ENCODE assay signal across 22 cellular contexts in genomic region chr4:8869002-8869878, GRCh38. TPM values are rescaled to one million over a fixed set of nuclear protein-coding genes. Genes with fewer than 3 reads are reported as not detected.
DNase-seq lines count a peak whose midpoint lies in the region; ATAC-seq, FAIRE-seq and TF ChIP-seq lines count a peak whose summit lies in the region.
"Had no signal": no experiment of that assay in that cellular context is flagged by ENCODE, and none has a peak within 500 bp of the region (broad histone marks: within the 10 kb centered on the region; RNA-seq: fewer than 3 reads in every experiment).

No MANE protein-coding gene starts in this region.

- H3K27ac ChIP-seq in astrocyte (ENCODE audit: low read depth, low read length) (no peak overlapping the region), PC-9 (no peak overlapping the region)
- H3K27ac ChIP-seq: GM23248, SJCRH30 had no signal

- no peaks in the 10 kb centered on the region for H3K9me2 ChIP-seq in PC-9 (ENCODE audit: insufficient read depth)

- H3K9me3 Mint-ChIP-seq in activated naive CD8-positive, alpha-beta T cell treated with anti-CD3 and anti-CD28 coated beads, Interleukin-2, amount 50 U/mL, for 24 hours = no peaks in the 10 kb centered on the region
- no peaks in the 10 kb centered on the region for H3K9me3 Mint-ChIP-seq in activated naive CD8-positive, alpha-beta T cell treated with anti-CD3 and anti-CD28 coated beads for 36 hours
- H3K9me3 Mint-ChIP-seq in astrocyte (ENCODE audit: unreplicated experiment) = peaks cover 13% of the 10 kb centered on the region
- no peaks in the 10 kb centered on the region for H3K9me3 Mint-ChIP-seq in neural crest cell

- peak overlapping the region; percentile 26 for H3K27ac Mint-ChIP-seq in activated naive CD8-positive, alpha-beta T cell treated with anti-CD3 and anti-CD28 coated beads, Interleukin-2, amount 50 U/mL, for 24 hours
- H3K27ac Mint-ChIP-seq in activated naive CD8-positive, alpha-beta T cell treated with anti-CD3 and anti-CD28 coated beads for 36 hours = no peak overlapping the region
- peak overlapping the region; percentile 37 for H3K27ac Mint-ChIP-seq in astrocyte (ENCODE audit: unreplicated experiment)
- H3K27ac Mint-ChIP-seq in neural crest cell (ENCODE audit: unreplicated experiment) = no peak overlapping the region
- H3K27ac Mint-ChIP-seq: CD4-positive, CD25-positive, alpha-beta regulatory T cell had no signal

- no peaks in the 10 kb centered on the region for H3K4me1 ChIP-seq in astrocyte (ENCODE audit: insufficient read depth, low read length)
- no peaks in the 10 kb centered on the region for H3K4me1 ChIP-seq in PC-9 (replicated peaks; ENCODE audit: insufficient read depth)
- H3K4me1 ChIP-seq: SJCRH30 had no signal

- H3K27me3 Mint-ChIP-seq in activated naive CD8-positive, alpha-beta T cell treated with anti-CD3 and anti-CD28 coated beads, Interleukin-2, amount 50 U/mL, for 24 hours = peaks cover 65% of the 10 kb centered on the region
- peaks cover 81% of the 10 kb centered on the region for H3K27me3 Mint-ChIP-seq in activated naive CD8-positive, alpha-beta T cell treated with anti-CD3 and anti-CD28 coated beads for 36 hours
- peaks cover 71% of the 10 kb centered on the region for H3K27me3 Mint-ChIP-seq in astrocyte (ENCODE audit: low read depth, unreplicated experiment)
- H3K27me3 Mint-ChIP-seq in neural crest cell (ENCODE audit: low read depth) = peaks cover 86% of the 10 kb centered on the region

- no peaks in the 10 kb centered on the region for H3K9me3 ChIP-seq in astrocyte (ENCODE audit: insufficient read depth, low read depth, low read length)
- H3K9me3 ChIP-seq in PC-9 (ENCODE audit: insufficient read depth, low read depth) = no peaks in the 10 kb centered on the region
- H3K9me3 ChIP-seq: SJCRH30 had no signal

- H3K9ac ChIP-seq in astrocyte (ENCODE audit: low read length) = no peak overlapping the region
- H3K9ac ChIP-seq: GM23248 had no signal

- H3K36me3 Mint-ChIP-seq in activated naive CD8-positive, alpha-beta T cell treated with anti-CD3 and anti-CD28 coated beads, Interleukin-2, amount 50 U/mL, for 24 hours (ENCODE audit: low read depth) = no peaks in the 10 kb centered on the region
- no peaks in the 10 kb centered on the region for H3K36me3 Mint-ChIP-seq in activated naive CD8-positive, alpha-beta T cell treated with anti-CD3 and anti-CD28 coated beads for 36 hours
- peaks cover 3% of the 10 kb centered on the region for H3K36me3 Mint-ChIP-seq in astrocyte (ENCODE audit: low read depth, unreplicated experiment)
- peaks cover 2% of the 10 kb centered on the region for H3K36me3 Mint-ChIP-seq in neural crest cell (ENCODE audit: low read depth)
- H3K36me3 Mint-ChIP-seq: CD4-positive, CD25-positive, alpha-beta regulatory T cell had no signal

- peaks cover 2% of the 10 kb centered on the region for H3K4me1 Mint-ChIP-seq in activated naive CD8-positive, alpha-beta T cell treated with anti-CD3 and anti-CD28 coated beads, Interleukin-2, amount 50 U/mL, for 24 hours
- peaks cover 4% of the 10 kb centered on the region for H3K4me1 Mint-ChIP-seq in activated naive CD8-positive, alpha-beta T cell treated with anti-CD3 and anti-CD28 coated beads for 36 hours
- H3K4me1 Mint-ChIP-seq in astrocyte (ENCODE audit: low read depth, unreplicated experiment) (no peaks in the 10 kb centered on the region), neural crest cell (peaks cover 11% of the 10 kb centered on the region)

- H3K4me2 ChIP-seq in astrocyte (ENCODE audit: low read length) (no peak overlapping the region), PC-9 (no peak overlapping the region)

- POLR2A ChIA-PET in PC-9 (lab: Charles Lee; ENCODE audit: unreplicated experiment) = no interaction called here

- H3K4me3 ChIP-seq in astrocyte (ENCODE audit: insufficient read depth, low read depth, low read length) (no peak overlapping the region), PC-9 (no peak overlapping the region)
- H3K4me3 ChIP-seq: GM12878, GM23248, SJCRH30 had no signal

- peaks cover 66% of the 10 kb centered on the region for H3K27me3 ChIP-seq in astrocyte (ENCODE audit: insufficient read depth, low read length)
- H3K27me3 ChIP-seq in PC-9 (ENCODE audit: insufficient read depth, low read depth) = peaks cover 16% of the 10 kb centered on the region; the same call in 1 of the 2 replicates

- no peak for DNase-seq in activated naive CD8-positive, alpha-beta T cell treated with anti-CD3 and anti-CD28 coated beads, Interleukin-2, amount 50 U/mL, for 24 hours
- DNase-seq in activated naive CD8-positive, alpha-beta T cell treated with anti-CD3 and anti-CD28 coated beads for 36 hours = no peak
- DNase-seq in astrocyte (ENCODE audit: low read depth) = no peak
- no peak for DNase-seq in neural crest cell (ENCODE audit: low read depth, low spot score)
- no peak for DNase-seq in PC-9
- no peak for DNase-seq in SKM-1 treated with dmso at 0.1 percent for 144 hours (lab: John Stamatoyannopoulos, UW; ENCODE audit: unreplicated experiment)
- DNase-seq: CD4-positive, CD25-positive, alpha-beta regulatory T cell; DND-41; GM23248; Karpas-422; MV-4-11; NCI-H1105 treated with DMSO at 0.1 percent for 48 hours; NCI-H2081 treated with DMSO at 0.1 percent for 48 hours; NCI-H446; NCI-H526; SJCRH30 had no signal

- H3F3A ChIP-seq in PC-9 (ENCODE audit: insufficient read depth, low read depth) = no peaks in the 10 kb centered on the region

- BruUV-seq in PC-9 (replicated peaks; lab: Mats Ljungman, UMichigan) = no TSS peak

- H2AFZ ChIP-seq in astrocyte (ENCODE audit: low read depth, low read length) = no peak overlapping the region
- H2AFZ ChIP-seq in PC-9 = no peak overlapping the region
- H2AFZ ChIP-seq: GM23248 had no signal

- H3K36me3 ChIP-seq in astrocyte (ENCODE audit: insufficient read depth, low read length) = no peaks in the 10 kb centered on the region
- H3K36me3 ChIP-seq in PC-9 (ENCODE audit: low read depth) = no peaks in the 10 kb centered on the region
- H3K36me3 ChIP-seq: SJCRH30 had no signal

- H3K4me3 Mint-ChIP-seq in activated naive CD8-positive, alpha-beta T cell treated with anti-CD3 and anti-CD28 coated beads, Interleukin-2, amount 50 U/mL, for 24 hours = no peak overlapping the region
- no peak overlapping the region for H3K4me3 Mint-ChIP-seq in activated naive CD8-positive, alpha-beta T cell treated with anti-CD3 and anti-CD28 coated beads for 36 hours
- no peak overlapping the region for H3K4me3 Mint-ChIP-seq in astrocyte (ENCODE audit: unreplicated experiment)
- peak overlapping the region; percentile 44 for H3K4me3 Mint-ChIP-seq in neural crest cell
- H3K4me3 Mint-ChIP-seq: CD4-positive, CD25-positive, alpha-beta regulatory T cell had no signal

- FAIRE-seq in astrocyte (lab: Jason Lieb, UNC) = no peak
- FAIRE-seq: GM12878, RCC 7860 had no signal

- ATAC-seq in activated naive CD8-positive, alpha-beta T cell treated with anti-CD3 and anti-CD28 coated beads, Interleukin-2, amount 50 U/mL, for 24 hours = no peak
- no peak for ATAC-seq in HG02571 (IDR thresholded peaks at IDR 0.05; ENCODE audit: unreplicated experiment)
- ATAC-seq: GM12878, HCT116 had no signal

- no peaks in the 10 kb centered on the region for H4K20me1 ChIP-seq in astrocyte (ENCODE audit: insufficient read depth, low read length)
- no peaks in the 10 kb centered on the region for H4K20me1 ChIP-seq in PC-9 (ENCODE audit: insufficient read depth)

- CTCF ChIA-PET in PC-9 (lab: Charles Lee) = no interaction called here

- H3K79me2 ChIP-seq in astrocyte (ENCODE audit: insufficient read depth, low read length) (no peaks in the 10 kb centered on the region), PC-9 (ENCODE audit: low read depth) (no peaks in the 10 kb centered on the region)

- no peak for TF ChIP-seq CTCF in astrocyte (IDR thresholded peaks at IDR 0.05; ENCODE audit: insufficient read depth, low read depth, low read length)
- TF ChIP-seq CTCF in neural crest cell (conservative IDR thresholded peaks at IDR 0.05) = no peak
- no peak for TF ChIP-seq CTCF in PC-9 (conservative IDR thresholded peaks at IDR 0.05)

- intact Hi-C loops in PC-9 (cut with micrococcal nuclease; ENCODE audit: unreplicated experiment) = no loop called here

RNA-seq across cellular contexts. Expression of gene HMX1, which starts 2.4 kb away (rescaled TPM):
- not detected for total RNA-seq in activated naive CD8-positive, alpha-beta T cell treated with anti-CD3 and anti-CD28 coated beads for 36 hours
- total RNA-seq in astrocyte (0.25 TPM in 1 of 2 replicates, not detected in the other), neural crest cell (0.91 and 1.1 TPM in 2 replicates), PC-9 (2021) (not detected in 2 replicates)
- total RNA-seq: CD4-positive, CD25-positive, alpha-beta regulatory T cell; GM12878; GM23248; M059J; OCI-LY7; SJCRH30 had no signal

Comparison
In these comparisons a context has a peak if more than half of its experiments do, and no peak if none do; other contexts are left out.
1. H3K27ac Mint-ChIP-seq: peak in activated naive CD8-positive, alpha-beta T cell treated with anti-CD3 and anti-CD28 coated beads, Interleukin-2, amount 50 U/mL, for 24 hours (single experiment) and astrocyte (single experiment); none in activated naive CD8-positive, alpha-beta T cell treated with anti-CD3 and anti-CD28 coated beads for 36 hours (single experiment) and neural crest cell (single experiment).